In the genomic region with DNA sequence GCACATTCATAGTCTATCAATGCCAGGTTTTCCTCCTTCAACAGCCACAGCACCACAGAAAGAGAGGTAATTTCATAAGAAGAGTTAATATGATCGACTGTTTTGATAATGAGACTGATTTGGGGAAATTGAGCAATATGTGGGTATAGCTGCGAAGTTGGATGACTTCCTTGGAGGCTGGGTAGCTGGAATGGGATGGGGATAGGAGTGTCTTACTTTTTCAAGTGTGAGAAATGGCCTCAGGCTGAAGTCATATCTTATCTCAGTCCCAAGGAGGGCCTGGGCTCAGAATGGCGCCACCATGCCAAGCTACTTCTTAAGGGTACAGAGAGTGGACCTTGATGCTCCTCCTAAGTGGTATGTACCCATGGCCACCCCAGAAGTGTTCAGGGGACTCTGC, we compare ENCODE assay signal across 23 cellular contexts.
"Had no signal": no experiment of that assay in that cellular context is flagged by ENCODE, and none has a peak within 500 bp of the region (broad histone marks: within the 10 kb centered on the region; RNA-seq: fewer than 3 reads in every experiment).

No MANE protein-coding gene starts in this region.

- H3K27me3 Mint-ChIP-seq: dendritic cell treated with granulocyte-macrophage colony-stimulating factor and Interleukin-4, amounts not matched to agents 40 ng/mL and 50 ng/mL, for 4 days had no signal

- H3K4me3 Mint-ChIP-seq: dendritic cell treated with granulocyte-macrophage colony-stimulating factor and Interleukin-4, amounts not matched to agents 40 ng/mL and 50 ng/mL, for 4 days; effector memory CD8-positive, alpha-beta T cell; endodermal cell had no signal

- DNase-seq: colonic mucosa; cortex of kidney; effector CD8-positive, alpha-beta T cell; effector memory CD8-positive, alpha-beta T cell; endodermal cell; erythroblast; esophagus squamous epithelium; foreskin fibroblast; foreskin melanocyte; gastrocnemius medialis; glutamatergic neuron; head of caudate nucleus; heart right ventricle; hippocampal formation; left cardiac atrium; left lung; left ventricle myocardium superior; lower lobe of right lung; mesenchymal stem cell; midbrain had no signal

- H3K9me3 Mint-ChIP-seq: dendritic cell treated with granulocyte-macrophage colony-stimulating factor and Interleukin-4, amounts not matched to agents 40 ng/mL and 50 ng/mL, for 4 days; effector memory CD8-positive, alpha-beta T cell; endodermal cell had no signal

- H3K36me3 ChIP-seq: colonic mucosa, esophagus squamous epithelium, gastrocnemius medialis, heart right ventricle, left lung, lower lobe of right lung had no signal

- H3K9me3 ChIP-seq: colonic mucosa, esophagus squamous epithelium, gastrocnemius medialis, heart right ventricle, left lung, lower lobe of right lung had no signal

- H3K27ac ChIP-seq: colonic mucosa, epithelial cell of prostate, esophagus squamous epithelium, gastrocnemius medialis, heart right ventricle, left lung, lower lobe of right lung had no signal

- H3K27me3 ChIP-seq: colonic mucosa, esophagus squamous epithelium, gastrocnemius medialis, heart right ventricle, left lung had no signal

- ATAC-seq: effector memory CD8-positive, alpha-beta T cell; esophagus mucosa; gastrocnemius medialis; heart right ventricle; left cardiac atrium; left lung; left ventricle myocardium superior; lower lobe of right lung had no signal

- H3K4me3 ChIP-seq: colonic mucosa, esophagus squamous epithelium, gastrocnemius medialis, heart right ventricle, left lung, lower lobe of right lung had no signal

- H3K27ac Mint-ChIP-seq: dendritic cell treated with granulocyte-macrophage colony-stimulating factor and Interleukin-4, amounts not matched to agents 40 ng/mL and 50 ng/mL, for 4 days; effector memory CD8-positive, alpha-beta T cell; endodermal cell had no signal
